21 cellular contexts compared by ENCODE assay signal in genomic region chr14:68625366-68626090, GRCh38.
A peak's percentile ranks its signal among the peaks of the same experiment; 100 is the strongest.
DNase-seq lines count a peak whose midpoint lies in the region; ATAC-seq and TF ChIP-seq lines count a peak whose summit lies in the region.
"Had no signal": no experiment of that assay in that cellular context is flagged by ENCODE, and none has a peak within 500 bp of the region (broad histone marks: within the 10 kb centered on the region; RNA-seq: fewer than 3 reads in every experiment).

No MANE protein-coding gene starts in this region.

- TF ChIP-seq EP300 in gastroesophageal sphincter (IDR thresholded peaks at IDR 0.05) = no peak

- H3K4me1 ChIP-seq in heart left ventricle (peaks cover 0 to 50% (median 31%) of the 10 kb centered on the region in 12 donors), gastroesophageal sphincter (peaks cover 0 to 65% (median 10%) of the 10 kb centered on the region in 3 donors), psoas muscle (peaks cover 22% of the 10 kb centered on the region), uterus (peaks cover 0 to 9% of the 10 kb centered on the region in 2 donors)

- H3K27me3 ChIP-seq in heart left ventricle = no peaks in the 10 kb centered on the region
- H3K27me3 ChIP-seq in gastroesophageal sphincter = no peaks in the 10 kb centered on the region
- no peaks in the 10 kb centered on the region for H3K27me3 ChIP-seq in psoas muscle (ENCODE audit: insufficient read depth in 3 of 3, low read length in 2 of 3)
- no peaks in the 10 kb centered on the region for H3K27me3 ChIP-seq in uterus

- H3K9me3 ChIP-seq in heart left ventricle = no peaks in the 10 kb centered on the region
- no peaks in the 10 kb centered on the region for H3K9me3 ChIP-seq in gastroesophageal sphincter
- H3K9me3 ChIP-seq in psoas muscle = no peaks in the 10 kb centered on the region
- no peaks in the 10 kb centered on the region for H3K9me3 ChIP-seq in uterus
- H3K9me3 ChIP-seq: neutrophil had no signal

- TF ChIP-seq POLR2A in heart left ventricle (IDR thresholded peaks at IDR 0.05) = no peak
- no peak for TF ChIP-seq POLR2A in gastroesophageal sphincter (IDR thresholded peaks at IDR 0.05)
- TF ChIP-seq POLR2A in uterus (IDR thresholded peaks at IDR 0.05) = no peak

- whole genome bisulfite sequencing in heart left ventricle, 4 donors = 84 to 99% (median 90%) methylated on average over 6 to 7 of the region's 7 CpGs
- 93% methylated on average over 2 to 4 of the region's 7 CpGs for WGBS in gastroesophageal sphincter (ENCODE audit: low coverage in 1 of 2), 2 donors
- 75 to 78% (median 77%) methylated on average over 7 of the region's 7 CpGs for WGBS in psoas muscle, 3 donors

- TF ChIP-seq CTCF in heart left ventricle (IDR thresholded peaks at IDR 0.05) = no peak
- TF ChIP-seq CTCF in gastroesophageal sphincter (IDR thresholded peaks at IDR 0.05) = no peak
- no peak for TF ChIP-seq CTCF in psoas muscle (IDR thresholded peaks at IDR 0.05)
- TF ChIP-seq CTCF in uterus (IDR thresholded peaks at IDR 0.05) = no peak

- H3K36me3 ChIP-seq in heart left ventricle (no peaks in the 10 kb centered on the region), gastroesophageal sphincter (no peaks in the 10 kb centered on the region), psoas muscle (ENCODE audit: insufficient read depth in 1 of 2, low read depth in 1 of 2) (no peaks in the 10 kb centered on the region), uterus (no peaks in the 10 kb centered on the region)
- H3K36me3 ChIP-seq: neutrophil had no signal

- DNase-seq in heart left ventricle (no peak), cardiac septum (ENCODE audit: low spot score) (no peak), psoas muscle (no peak), uterus (peak in 1 of 2 donors; percentile 12), T1000 (lab: John Stamatoyannopoulos, UW) (no peak)
- DNase-seq: activated CD4-positive, alpha-beta T cell treated with anti-CD3 and anti-CD28 coated beads, Interleukin-2, amount 50 U/mL, for 48 hours; activated naive CD8-positive, alpha-beta T cell treated with anti-CD3 and anti-CD28 coated beads, Interleukin-2, amount 10 ng/mL, durations not matched to agents 7 days and 5 days; CD4-positive, alpha-beta T cell; effector CD4-positive, alpha-beta T cell; erythroblast; Karpas-422; NCI-H1436 treated with DMSO at 0.1 percent for 48 hours; NCI-H446; NCI-H774; T-helper 1 cell had no signal

- ATAC-seq in heart left ventricle (no peak), gastroesophageal sphincter (no peak), psoas muscle (no peak), GM19455 (IDR thresholded peaks at IDR 0.05; ENCODE audit: unreplicated experiment) (no peak), HG03442 (IDR thresholded peaks at IDR 0.05; ENCODE audit: unreplicated experiment) (no peak)
- ATAC-seq: activated CD4-positive, CD25-positive, alpha-beta regulatory T cell treated with anti-CD3 and anti-CD28 coated beads, Interleukin-2, amount 50 U/mL, for 24 hours had no signal

- H3K4me3 ChIP-seq in heart left ventricle (no peak overlapping the region), gastroesophageal sphincter (no peak overlapping the region), psoas muscle (no peak overlapping the region), uterus (no peak overlapping the region)
- H3K4me3 ChIP-seq: skin epidermis had no signal

- peak overlapping the region in 10 of 12 donors; percentile 19 to 78 (median 64) for H3K27ac ChIP-seq in heart left ventricle
- H3K27ac ChIP-seq in gastroesophageal sphincter = peak overlapping the region in 3 of 4 donors; percentile 5 to 44 (median 29)
- peak overlapping the region; percentile 61 for H3K27ac ChIP-seq in psoas muscle
- peak overlapping the region; percentile 66 to 86 for H3K27ac ChIP-seq in uterus
- H3K27ac ChIP-seq: neutrophil had no signal

- intact Hi-C loops in heart left ventricle (cut with DNase I) = loop anchor here in 4 of 10 donors (5.0 to 10.0 kb wide), 2 partner anchors 78 to 81 kb away; no protein-coding TSS in a partner anchor
- intact Hi-C loops in cardiac septum (cut with DNase I) = no loop called here
- intact Hi-C loops in psoas muscle (cut with DNase I) = no loop called here
- intact Hi-C loops in uterus (cut with DNase I; ENCODE audit: low total_unique reads) = no loop called here
